27 cellular contexts compared by ENCODE assay signal in the genomic region with DNA sequence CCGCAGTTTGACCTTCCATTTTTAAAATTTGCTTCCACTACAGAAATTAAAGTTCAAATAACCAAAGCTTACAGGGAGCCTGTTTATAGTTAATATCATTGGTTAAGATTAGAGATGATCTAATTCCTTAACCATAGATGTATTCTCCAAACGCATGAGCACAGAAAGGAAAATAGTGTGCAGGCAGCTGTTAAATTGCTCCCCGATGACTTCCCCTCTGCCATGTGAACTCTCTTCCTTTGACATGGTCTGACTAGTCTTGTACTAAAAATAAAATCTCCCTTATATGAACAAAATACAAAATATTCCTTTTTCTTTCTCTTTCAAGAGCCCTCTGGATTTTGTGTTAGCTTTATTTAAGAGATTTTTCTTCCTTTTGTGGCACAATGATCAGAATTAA.
"Had no signal": no experiment of that assay in that cellular context is flagged by ENCODE, and none has a peak within 500 bp of the region (broad histone marks: within the 10 kb centered on the region; RNA-seq: fewer than 3 reads in every experiment).

No MANE protein-coding gene starts in this region.

- H3K36me3 Mint-ChIP-seq: mesothelial cell of epicardium; natural killer cell; stimulated activated effector memory CD8-positive, alpha-beta T cell treated with anti-CD3 and anti-CD28 coated beads, Interleukin-12 subunit alpha, Interleukin-12 subunit beta, amount 100 ng/mL, for 72 hours had no signal

- H3K4me1 Mint-ChIP-seq: mesothelial cell of epicardium; natural killer cell; neural crest cell; stimulated activated effector memory CD8-positive, alpha-beta T cell treated with anti-CD3 and anti-CD28 coated beads, Interleukin-12 subunit alpha, Interleukin-12 subunit beta, amount 100 ng/mL, for 72 hours had no signal

- H3K27me3 Mint-ChIP-seq: stimulated activated naive CD8-positive, alpha-beta T cell treated with anti-CD3 and anti-CD28 coated beads, Interleukin-15, Interleukin-2, amounts not matched to agents 100 ng/mL and 50 ng/mL, for 24 hours had no signal

- H3K4me1 ChIP-seq: colonic mucosa, esophagus muscularis mucosa, heart right ventricle, left lung, pancreas, right lobe of liver, suprapubic skin, transverse colon, upper lobe of right lung, uterus had no signal

- DNase-seq: colonic mucosa; effector memory CD4-positive, alpha-beta T cell; foreskin melanocyte; glutamatergic neuron; hippocampal formation; left cardiac atrium; left lung; mesenchymal stem cell; natural killer cell; pancreas; right lobe of liver; stimulated activated CD4-positive, alpha-beta T cell treated with anti-CD3 and anti-CD28 coated beads, Interleukin-12 subunit alpha, Interleukin-12 subunit beta, amount 100 ng/mL, for 4 hours; stimulated activated CD4-positive, alpha-beta T cell treated with anti-CD3 and anti-CD28 coated beads, Interleukin-2, amount 100 ng/mL, for 24 hours; stimulated activated CD4-positive, alpha-beta T cell treated with anti-CD3 and anti-CD28 coated beads, Interleukin-4, amount 100 ng/mL, for 24 hours; transverse colon; upper lobe of right lung; uterus had no signal

- H3K36me3 ChIP-seq: colonic mucosa, esophagus muscularis mucosa, heart right ventricle, left lung, neutrophil, pancreas, right lobe of liver, suprapubic skin, transverse colon, upper lobe of right lung, uterus had no signal

- H3K27ac Mint-ChIP-seq: dendritic cell treated with granulocyte-macrophage colony-stimulating factor and Interleukin-4, amounts not matched to agents 40 ng/mL and 50 ng/mL, for 4 days; mesothelial cell of epicardium; natural killer cell; stimulated activated effector memory CD8-positive, alpha-beta T cell treated with anti-CD3 and anti-CD28 coated beads, Interleukin-12 subunit alpha, Interleukin-12 subunit beta, amount 100 ng/mL, for 72 hours; stimulated activated naive CD8-positive, alpha-beta T cell treated with anti-CD3 and anti-CD28 coated beads, Interleukin-15, Interleukin-2, amounts not matched to agents 100 ng/mL and 50 ng/mL, for 24 hours had no signal

- H3K9me3 ChIP-seq: colonic mucosa, esophagus muscularis mucosa, heart right ventricle, neutrophil, pancreas, right lobe of liver, suprapubic skin, transverse colon, upper lobe of right lung, uterus had no signal

- H3K9me3 Mint-ChIP-seq: mesothelial cell of epicardium; natural killer cell; neural crest cell; stimulated activated effector memory CD8-positive, alpha-beta T cell treated with anti-CD3 and anti-CD28 coated beads, Interleukin-12 subunit alpha, Interleukin-12 subunit beta, amount 100 ng/mL, for 72 hours; stimulated activated naive CD8-positive, alpha-beta T cell treated with anti-CD3 and anti-CD28 coated beads, Interleukin-15, Interleukin-2, amounts not matched to agents 100 ng/mL and 50 ng/mL, for 24 hours had no signal

- H3K27me3 ChIP-seq: colonic mucosa, esophagus muscularis mucosa, heart right ventricle, left lung, neutrophil, pancreas, right lobe of liver, suprapubic skin, transverse colon, upper lobe of right lung, uterus had no signal

- ATAC-seq: left cardiac atrium; left lung; natural killer cell; pancreas; right lobe of liver; stimulated activated effector memory CD8-positive, alpha-beta T cell treated with anti-CD3 and anti-CD28 coated beads, Interleukin-12 subunit alpha, Interleukin-12 subunit beta, amount 100 ng/mL, for 72 hours; upper lobe of right lung had no signal

- H3K4me3 Mint-ChIP-seq: dendritic cell treated with granulocyte-macrophage colony-stimulating factor and Interleukin-4, amounts not matched to agents 40 ng/mL and 50 ng/mL, for 4 days; mesothelial cell of epicardium; natural killer cell; neural crest cell; stimulated activated effector memory CD8-positive, alpha-beta T cell treated with anti-CD3 and anti-CD28 coated beads, Interleukin-12 subunit alpha, Interleukin-12 subunit beta, amount 100 ng/mL, for 72 hours; stimulated activated naive CD8-positive, alpha-beta T cell treated with anti-CD3 and anti-CD28 coated beads, Interleukin-15, Interleukin-2, amounts not matched to agents 100 ng/mL and 50 ng/mL, for 24 hours had no signal

- H3K4me3 ChIP-seq: colonic mucosa, esophagus muscularis mucosa, heart right ventricle, left lung, pancreas, right lobe of liver, smooth muscle cell, suprapubic skin, transverse colon, upper lobe of right lung, uterus had no signal

- H3K4me2 ChIP-seq: smooth muscle cell had no signal

- H3K27ac ChIP-seq: colonic mucosa, esophagus muscularis mucosa, heart right ventricle, left lung, neutrophil, pancreas, right lobe of liver, suprapubic skin, transverse colon, upper lobe of right lung, uterus had no signal
